In genomic region chr20:25310268-25310920, GRCh38 we compare ENCODE assay signal across 1 cellular context.
TF ChIP-seq lines count a peak whose summit lies in the region.

No MANE protein-coding gene starts in this region.

TF ChIP-seq in HepG2, 621 proteins besides CTCF, POLR2A, EP300 and RAD21 (continued from another document and continues in another):
- TF ChIP-seq PAXIP1 (CRISPR knock-in tag; conservative IDR thresholded peaks at IDR 0.05) (peak; percentile 92), ATF4 (CRISPR knock-in tag; IDR thresholded peaks at IDR 0.05) (peak in 1 of 2 experiments; percentile 72; a peak in 1 of 4 replicates), ZNF251 (CRISPR knock-in tag; IDR thresholded peaks at IDR 0.05) (no peak), DMAP1 (CRISPR knock-in tag; IDR thresholded peaks at IDR 0.05) (peak; percentile 78; the same call in 1 of the 2 replicates), ARID5B (CRISPR knock-in tag; IDR thresholded peaks at IDR 0.05) (peak; percentile 91), CENPBD1 (CRISPR knock-in tag; IDR thresholded peaks at IDR 0.05; ENCODE audit: borderline replicate concordance, low read depth) (no peak), ZNF782 (CRISPR knock-in tag; IDR thresholded peaks at IDR 0.05; ENCODE audit: borderline replicate concordance) (peak; percentile 85; the same call in 1 of the 2 replicates), GPBP1L1 (CRISPR knock-in tag; IDR thresholded peaks at IDR 0.05) (no peak), ZNF816 (CRISPR knock-in tag; IDR thresholded peaks at IDR 0.05; ENCODE audit: borderline replicate concordance) (no peak), THAP7 (CRISPR knock-in tag; IDR thresholded peaks at IDR 0.05) (peak; percentile 64; the same call in 1 of the 2 replicates), ZSCAN30 (CRISPR knock-in tag; IDR thresholded peaks at IDR 0.05) (no peak), ZNF468 (CRISPR knock-in tag; IDR thresholded peaks at IDR 0.05) (no peak), ZSCAN25 (CRISPR knock-in tag; IDR thresholded peaks at IDR 0.05) (no peak), ZNF569 (CRISPR knock-in tag; IDR thresholded peaks at IDR 0.05; ENCODE audit: borderline replicate concordance) (no peak), ZFX (CRISPR knock-in tag; IDR thresholded peaks at IDR 0.05; ENCODE audit: low read depth) (peak; percentile 43; the same call in 1 of the 2 replicates), ZBTB37 (CRISPR knock-in tag; IDR thresholded peaks at IDR 0.05) (no peak), ZBTB46 (CRISPR knock-in tag; IDR thresholded peaks at IDR 0.05; ENCODE audit: borderline replicate concordance) (no peak), ZNF460 (CRISPR knock-in tag; IDR thresholded peaks at IDR 0.05; ENCODE audit: borderline replicate concordance) (no peak), ATF6 (CRISPR knock-in tag; conservative IDR thresholded peaks at IDR 0.05) (0 out of 2 replicates have a peak, but pooled peaks have one; percentile 59), ZNF407 (CRISPR knock-in tag; IDR thresholded peaks at IDR 0.05; ENCODE audit: not compliant biosample characterization) (peak; percentile 68), ZBTB14 (CRISPR knock-in tag; IDR thresholded peaks at IDR 0.05) (no peak)
